ENCODE assay signal across 20 cellular contexts in genomic region chr3:18396428-18396827, GRCh38.
"Had no signal": no experiment of that assay in that cellular context is flagged by ENCODE, and none has a peak within 500 bp of the region (broad histone marks: within the 10 kb centered on the region; RNA-seq: fewer than 3 reads in every experiment).

No MANE protein-coding gene starts in this region.

- H3K27ac ChIP-seq: body of pancreas, cardiac muscle cell, heart left ventricle, parathyroid adenoma, tibial nerve had no signal

- H3K4me1 Mint-ChIP-seq: WTC11 had no signal

- H3K27me3 Mint-ChIP-seq: activated CD4-positive, alpha-beta memory T cell treated with anti-CD3 and anti-CD28 coated beads, Interleukin-2, amount 10 ng/mL, durations not matched to agents 7 days and 5 days; stimulated activated naive CD8-positive, alpha-beta T cell treated with anti-CD3 and anti-CD28 coated beads, Interleukin-15, amount 100 ng/mL, for 72 hours had no signal

- ATAC-seq: body of pancreas; heart left ventricle; left cardiac atrium; right cardiac atrium; SK-N-SH treated with all-trans-retinoic acid at 6 μM for 48 hours; stimulated activated naive CD8-positive, alpha-beta T cell treated with anti-CD3 and anti-CD28 coated beads, Interleukin-15, amount 100 ng/mL, for 72 hours; WTC11 had no signal

- H3K9me3 ChIP-seq: body of pancreas, heart left ventricle, tibial nerve had no signal

- H3K27ac Mint-ChIP-seq: activated CD4-positive, alpha-beta memory T cell treated with anti-CD3 and anti-CD28 coated beads, Interleukin-2, amount 10 ng/mL, durations not matched to agents 7 days and 5 days; WTC11 had no signal

- H3K4me3 ChIP-seq: body of pancreas, cardiac muscle cell, heart left ventricle, tibial nerve had no signal

- H3K27me3 ChIP-seq: body of pancreas, cardiac muscle cell, heart left ventricle, tibial nerve had no signal

- H3K4me1 ChIP-seq: body of pancreas, tibial nerve had no signal

- H3K9me3 Mint-ChIP-seq: activated CD4-positive, alpha-beta memory T cell treated with anti-CD3 and anti-CD28 coated beads, Interleukin-2, amount 10 ng/mL, durations not matched to agents 7 days and 5 days; stimulated activated naive CD8-positive, alpha-beta T cell treated with anti-CD3 and anti-CD28 coated beads, Interleukin-15, amount 100 ng/mL, for 72 hours; WTC11 had no signal

- DNase-seq: activated CD4-positive, alpha-beta memory T cell treated with anti-CD3 and anti-CD28 coated beads, Interleukin-2, amount 10 ng/mL, durations not matched to agents 7 days and 5 days; activated CD4-positive, alpha-beta T cell treated with anti-CD3 and anti-CD28 coated beads for 4 hours; anterior cingulate cortex; body of pancreas; cortex of kidney; heart left ventricle; islet precursor cell; left cardiac atrium; midbrain; nucleus accumbens; right cardiac atrium; stimulated activated CD4-positive, alpha-beta T cell treated with anti-CD3 and anti-CD28 coated beads, Interleukin-12 subunit alpha, Interleukin-12 subunit beta, amount 100 ng/mL, for 4 hours; stimulated activated CD4-positive, alpha-beta T cell treated with anti-CD3 and anti-CD28 coated beads, Interleukin-4, amount 100 ng/mL, for 4 hours; stimulated activated naive CD8-positive, alpha-beta T cell treated with anti-CD3 and anti-CD28 coated beads, Interleukin-15, amount 100 ng/mL, for 72 hours; T1000 had no signal

- H3K4me3 Mint-ChIP-seq: activated CD4-positive, alpha-beta memory T cell treated with anti-CD3 and anti-CD28 coated beads, Interleukin-2, amount 10 ng/mL, durations not matched to agents 7 days and 5 days; WTC11 had no signal
